In genomic region chr16:89295915-89296314, GRCh38 we compare ENCODE assay signal across 17 cellular contexts.
DNase-seq lines count a peak whose midpoint lies in the region; ATAC-seq and TF ChIP-seq lines count a peak whose summit lies in the region.
"Had no signal": no experiment of that assay in that cellular context is flagged by ENCODE, and none has a peak within 500 bp of the region (broad histone marks: within the 10 kb centered on the region; RNA-seq: fewer than 3 reads in every experiment).

No MANE protein-coding gene starts in this region.

- no peaks in the 10 kb centered on the region for H3K27me3 ChIP-seq in upper lobe of right lung
- H3K27me3 ChIP-seq: ascending aorta, esophagus muscularis mucosa, SJCRH30, thyroid gland had no signal

- POLR2A ChIA-PET in WTC11 (lab: Charles Lee), result interaction anchor here (0.6 kb wide), 1 partner anchor 70 kb away, joined by 3 read pairs; no protein-coding TSS in a partner anchor

- peak overlapping the region; percentile 9 for H3K27ac Mint-ChIP-seq in activated naive CD4-positive, alpha-beta T cell treated with anti-CD3 and anti-CD28 coated beads, Interleukin-2, amount 50 U/mL, for 24 hours
- H3K27ac Mint-ChIP-seq in WTC11 (peak overlapping the region; percentile 89), endothelial cell (ENCODE audit: unreplicated experiment) (peak overlapping the region; percentile 89)
- peak overlapping the region; percentile 9 for H3K27ac Mint-ChIP-seq in stimulated activated naive B cell treated with anti-CD40 and anti-IgM and Interleukin-4, amounts not matched to agents 10 μg/mL and 1 μg/mL and 100 μg/mL, for 72 hours

- no peaks in the 10 kb centered on the region for H3K27me3 Mint-ChIP-seq in activated naive CD4-positive, alpha-beta T cell treated with anti-CD3 and anti-CD28 coated beads, Interleukin-2, amount 50 U/mL, for 24 hours
- H3K27me3 Mint-ChIP-seq in WTC11 (ENCODE audit: low read depth), result no peaks in the 10 kb centered on the region
- H3K27me3 Mint-ChIP-seq in endothelial cell (ENCODE audit: unreplicated experiment), result peaks cover 31% of the 10 kb centered on the region
- H3K27me3 Mint-ChIP-seq in stimulated activated naive B cell treated with anti-CD40 and anti-IgM and Interleukin-4, amounts not matched to agents 10 μg/mL and 1 μg/mL and 100 μg/mL, for 72 hours, result no peaks in the 10 kb centered on the region

- intact Hi-C loops in upper lobe of right lung (cut with DNase I), result no loop called here

- TF ChIP-seq CTCF in WTC11 (IDR thresholded peaks at IDR 0.05) (no peak), endothelial cell (IDR thresholded peaks at IDR 0.05; ENCODE audit: unreplicated experiment) (no peak), omental fat pad (IDR thresholded peaks at IDR 0.05) (no peak), upper lobe of right lung (IDR thresholded peaks at IDR 0.05) (no peak)

- no peak for ATAC-seq in WTC11
- ATAC-seq in stimulated activated naive B cell treated with anti-CD40 and anti-IgM and Interleukin-4, amounts not matched to agents 10 μg/mL and 1 μg/mL and 100 μg/mL, for 72 hours (replicated peaks), result no peak
- no peak for ATAC-seq in omental fat pad (ENCODE audit: low FRiP score)
- no peak for ATAC-seq in upper lobe of right lung

- H3K9me3 Mint-ChIP-seq in activated naive CD4-positive, alpha-beta T cell treated with anti-CD3 and anti-CD28 coated beads, Interleukin-2, amount 50 U/mL, for 24 hours, result no peaks in the 10 kb centered on the region
- H3K9me3 Mint-ChIP-seq in WTC11 (no peaks in the 10 kb centered on the region), endothelial cell (ENCODE audit: unreplicated experiment) (no peaks in the 10 kb centered on the region)
- no peaks in the 10 kb centered on the region for H3K9me3 Mint-ChIP-seq in stimulated activated naive B cell treated with anti-CD40 and anti-IgM and Interleukin-4, amounts not matched to agents 10 μg/mL and 1 μg/mL and 100 μg/mL, for 72 hours

- H3K4me3 ChIP-seq in upper lobe of right lung, result no peak overlapping the region
- H3K4me3 ChIP-seq: ascending aorta, esophagus muscularis mucosa, SJCRH30, thyroid gland had no signal

- peaks cover 22% of the 10 kb centered on the region for H3K4me1 ChIP-seq in upper lobe of right lung

- H3K36me3 Mint-ChIP-seq in activated naive CD4-positive, alpha-beta T cell treated with anti-CD3 and anti-CD28 coated beads, Interleukin-2, amount 50 U/mL, for 24 hours, result no peaks in the 10 kb centered on the region
- H3K36me3 Mint-ChIP-seq in WTC11, result 0 out of 2 replicates have a peak, but pooled peaks cover 4% of the 10 kb centered on the region
- peaks cover 33% of the 10 kb centered on the region for H3K36me3 Mint-ChIP-seq in endothelial cell (ENCODE audit: low read depth, unreplicated experiment)
- H3K36me3 Mint-ChIP-seq in stimulated activated naive B cell treated with anti-CD40 and anti-IgM and Interleukin-4, amounts not matched to agents 10 μg/mL and 1 μg/mL and 100 μg/mL, for 72 hours, result peaks cover 37 to 41% of the 10 kb centered on the region in 2 donors

- no peaks in the 10 kb centered on the region for H3K9me3 ChIP-seq in upper lobe of right lung
- H3K9me3 ChIP-seq: ascending aorta, esophagus muscularis mucosa, SJCRH30, thyroid gland had no signal

- H3K36me3 ChIP-seq in upper lobe of right lung, result peaks cover 10% of the 10 kb centered on the region

- DNase-seq in activated naive CD4-positive, alpha-beta T cell treated with anti-CD3 and anti-CD28 coated beads, Interleukin-2, amount 50 U/mL, for 16 hours, result no peak
- DNase-seq in WTC11 (ENCODE audit: low spot score) (no peak), endothelial cell (ENCODE audit: low spot score) (no peak), omental fat pad (ENCODE audit: low spot score) (no peak), upper lobe of right lung (no peak)
- DNase-seq in stimulated activated naive B cell treated with anti-CD40 and anti-IgM and Interleukin-4, amounts not matched to agents 10 μg/mL and 1 μg/mL and 100 μg/mL, for 72 hours, result no peak
- no peak for DNase-seq in stimulated activated CD4-positive, alpha-beta T cell treated with anti-CD3 and anti-CD28 coated beads, Interleukin-2, amount 100 ng/mL, for 24 hours
- DNase-seq: activated CD8-positive, alpha-beta memory T cell treated with anti-CD3 and anti-CD28 coated beads, Interleukin-2, amount 50 U/mL, for 48 hours; cortex of kidney; DMS 273 treated with DMSO at 0.1 percent for 48 hours; NCI-H1105 treated with DMSO at 0.1 percent for 48 hours; retina; SJCRH30; thyroid gland had no signal

- CTCF ChIA-PET in WTC11 (lab: Charles Lee), result interaction anchor here (0.6 to 8.2 kb wide), 12 partner anchors 11 to 230 kb away, joined by 3 to 89 read pairs (median 4); no protein-coding TSS in a partner anchor

- H3K27ac ChIP-seq in upper lobe of right lung, result no peak overlapping the region
- H3K27ac ChIP-seq: SJCRH30, thyroid gland had no signal

- peak overlapping the region; percentile 5 for H3K4me3 Mint-ChIP-seq in activated naive CD4-positive, alpha-beta T cell treated with anti-CD3 and anti-CD28 coated beads, Interleukin-2, amount 50 U/mL, for 24 hours
- H3K4me3 Mint-ChIP-seq in WTC11, result no peak overlapping the region; the same call in 1 of the 2 replicates
- peak overlapping the region; percentile 18 for H3K4me3 Mint-ChIP-seq in endothelial cell (ENCODE audit: unreplicated experiment)
- no peak overlapping the region for H3K4me3 Mint-ChIP-seq in stimulated activated naive B cell treated with anti-CD40 and anti-IgM and Interleukin-4, amounts not matched to agents 10 μg/mL and 1 μg/mL and 100 μg/mL, for 72 hours

- H3K4me1 Mint-ChIP-seq in activated naive CD4-positive, alpha-beta T cell treated with anti-CD3 and anti-CD28 coated beads, Interleukin-2, amount 50 U/mL, for 24 hours, result peaks cover 48% of the 10 kb centered on the region
- H3K4me1 Mint-ChIP-seq in WTC11 (peaks cover 71% of the 10 kb centered on the region), endothelial cell (ENCODE audit: unreplicated experiment) (peaks cover 61% of the 10 kb centered on the region)
- H3K4me1 Mint-ChIP-seq in stimulated activated naive B cell treated with anti-CD40 and anti-IgM and Interleukin-4, amounts not matched to agents 10 μg/mL and 1 μg/mL and 100 μg/mL, for 72 hours, result peaks cover 20 to 44% of the 10 kb centered on the region in 2 donors

TF ChIP-seq in WTC11, 78 proteins besides CTCF, POLR2A, EP300 and RAD21 (continues in another document):
- TF ChIP-seq NR3C1 (CRISPR knock-in tag; conservative IDR thresholded peaks at IDR 0.05; ENCODE audit: low read depth) (no peak), ELF4 (CRISPR knock-in tag; IDR thresholded peaks at IDR 0.05; ENCODE audit: low read depth) (no peak), USF1 (CRISPR knock-in tag; IDR thresholded peaks at IDR 0.05) (no peak), NFATC4 (CRISPR knock-in tag; IDR thresholded peaks at IDR 0.05) (no peak), NFE2L1 (CRISPR knock-in tag; IDR thresholded peaks at IDR 0.05) (no peak), FOXK1 (CRISPR knock-in tag; IDR thresholded peaks at IDR 0.05) (no peak), STAT6 (CRISPR knock-in tag; conservative IDR thresholded peaks at IDR 0.05; ENCODE audit: low read depth) (no peak), FOXJ3 (CRISPR knock-in tag; IDR thresholded peaks at IDR 0.05; ENCODE audit: borderline replicate concordance) (no peak), GTF2I (CRISPR knock-in tag; conservative IDR thresholded peaks at IDR 0.05) (no peak), E2F1 (CRISPR knock-in tag; IDR thresholded peaks at IDR 0.05) (no peak), CREM (CRISPR knock-in tag; IDR thresholded peaks at IDR 0.05) (no peak), CREB1 (CRISPR knock-in tag; IDR thresholded peaks at IDR 0.05) (no peak), JAZF1 (CRISPR knock-in tag; IDR thresholded peaks at IDR 0.05) (no peak), ZNF423 (CRISPR knock-in tag; IDR thresholded peaks at IDR 0.05) (no peak), MYBL2 (CRISPR knock-in tag; IDR thresholded peaks at IDR 0.05) (no peak), ZNF263 (CRISPR knock-in tag; IDR thresholded peaks at IDR 0.05; ENCODE audit: low read depth) (no peak), ZNF232 (CRISPR knock-in tag; IDR thresholded peaks at IDR 0.05) (no peak)

Comparison
In these comparisons a context has a peak if more than half of its experiments do, and no peak if none do; other contexts are left out.
1. H3K27ac Mint-ChIP-seq: peak in every context shown above with its lines; median percentile 89 in WTC11; 89 in endothelial cell; 9 in activated naive CD4-positive, alpha-beta T cell treated with anti-CD3 and anti-CD28 coated beads, Interleukin-2, amount 50 U/mL, for 24 hours; 9 in stimulated activated naive B cell treated with anti-CD40 and anti-IgM and Interleukin-4, amounts not matched to agents 10 μg/mL and 1 μg/mL and 100 μg/mL, for 72 hours.
2. H3K4me3 Mint-ChIP-seq: peak in activated naive CD4-positive, alpha-beta T cell treated with anti-CD3 and anti-CD28 coated beads, Interleukin-2, amount 50 U/mL, for 24 hours (single experiment) and endothelial cell (single experiment); none in WTC11 (single experiment) and stimulated activated naive B cell treated with anti-CD40 and anti-IgM and Interleukin-4, amounts not matched to agents 10 μg/mL and 1 μg/mL and 100 μg/mL, for 72 hours (0 of 2).